ENCODE assay signal across 12 cellular contexts in genomic region chr9:126440938-126441337, GRCh38.
DNase-seq lines count a peak whose midpoint lies in the region; ATAC-seq and TF ChIP-seq lines count a peak whose summit lies in the region.
"Had no signal": no experiment of that assay in that cellular context is flagged by ENCODE, and none has a peak within 500 bp of the region (broad histone marks: within the 10 kb centered on the region; RNA-seq: fewer than 3 reads in every experiment).

No MANE protein-coding gene starts in this region.

- no peaks in the 10 kb centered on the region for H3K36me3 Mint-ChIP-seq in neural progenitor cell
- H3K36me3 Mint-ChIP-seq: CD4-positive, CD25-positive, alpha-beta regulatory T cell had no signal

- peak overlapping the region; percentile 82 for H3K27ac ChIP-seq in neural progenitor cell
- H3K27ac ChIP-seq in foreskin keratinocyte = no peak overlapping the region
- no peak overlapping the region for H3K27ac ChIP-seq in mammary epithelial cell (ENCODE audit: insufficient read depth, low read depth, low read length)
- H3K27ac ChIP-seq: adrenal gland had no signal

- peaks cover 39% of the 10 kb centered on the region for H3F3A ChIP-seq in neural progenitor cell (ENCODE audit: low read depth)

- H3K4me1 ChIP-seq in neural progenitor cell = peaks cover 59% of the 10 kb centered on the region
- no peaks in the 10 kb centered on the region for H3K4me1 ChIP-seq in foreskin keratinocyte
- peaks cover 9% of the 10 kb centered on the region for H3K4me1 ChIP-seq in mammary epithelial cell (ENCODE audit: insufficient read depth, low read length)

- intact Hi-C loops in mammary epithelial cell (cut with micrococcal nuclease) = no loop called here

- H3K27me3 ChIP-seq in neural progenitor cell = no peaks in the 10 kb centered on the region
- no peaks in the 10 kb centered on the region for H3K27me3 ChIP-seq in foreskin keratinocyte
- H3K27me3 ChIP-seq in mammary epithelial cell (ENCODE audit: insufficient read depth, low read length) = no peaks in the 10 kb centered on the region
- H3K27me3 ChIP-seq: adrenal gland had no signal

- H3K9ac ChIP-seq in neural progenitor cell (no peak overlapping the region), mammary epithelial cell (ENCODE audit: insufficient read depth, low read length) (no peak overlapping the region)

- dilution Hi-C loops in mammary epithelial cell (cut with HindIII; ENCODE audit: low sequenced_read_pairs) = no loop called here

- in situ Hi-C loops in mammary epithelial cell (cut with MboI; ENCODE audit: low sequenced_read_pairs in 2 of 2) = no loop called here

- peak overlapping the region; percentile 55 for H3K4me3 Mint-ChIP-seq in neural progenitor cell
- H3K4me3 Mint-ChIP-seq: CD4-positive, CD25-positive, alpha-beta regulatory T cell had no signal

- H3K36me3 ChIP-seq in neural progenitor cell (no peaks in the 10 kb centered on the region), mammary epithelial cell (ENCODE audit: insufficient read depth, low read length) (no peaks in the 10 kb centered on the region)
- H3K36me3 ChIP-seq: adrenal gland had no signal

- no peaks in the 10 kb centered on the region for H3K9me3 ChIP-seq in neural progenitor cell (ENCODE audit: low read depth)
- H3K9me3 ChIP-seq in mammary epithelial cell (replicated peaks; ENCODE audit: insufficient read depth, low read length) = no peaks in the 10 kb centered on the region
- H3K9me3 ChIP-seq: adrenal gland had no signal

- H3K79me2 ChIP-seq in neural progenitor cell (ENCODE audit: low read depth) (no peaks in the 10 kb centered on the region), mammary epithelial cell (ENCODE audit: insufficient read depth, low read length) (no peaks in the 10 kb centered on the region)

- no peak overlapping the region for H2AFZ ChIP-seq in neural progenitor cell (replicated peaks)
- H2AFZ ChIP-seq in mammary epithelial cell (ENCODE audit: low read depth, low read length) = no peak overlapping the region

- no TSS peak for BruUV-seq in mammary epithelial cell (replicated peaks; lab: Mats Ljungman, UMichigan)

- TF ChIP-seq CTCF in neural progenitor cell (IDR thresholded peaks at IDR 0.05) (no peak), foreskin keratinocyte (conservative IDR thresholded peaks at IDR 0.05) (no peak), mammary epithelial cell (conservative IDR thresholded peaks at IDR 0.05 in 1 of 2, IDR thresholded peaks at IDR 0.05 in 1 of 2; ENCODE audit: extremely low read depth in 1 of 2, insufficient read depth in 1 of 2, low read depth in 1 of 2, low read length in 2 of 2) (no peak)

- H4K20me1 ChIP-seq in neural progenitor cell (ENCODE audit: low read depth) (peaks cover 3% of the 10 kb centered on the region), mammary epithelial cell (ENCODE audit: insufficient read depth, low read length) (no peaks in the 10 kb centered on the region)

- ATAC-seq in esophagus mucosa = peak; percentile 62
- no peak for ATAC-seq in foreskin keratinocyte
- ATAC-seq in HG02642 (IDR thresholded peaks at IDR 0.05; ENCODE audit: poor library complexity, unreplicated experiment) = no peak

- H3K27ac Mint-ChIP-seq in neural progenitor cell = peak overlapping the region; percentile 96
- H3K27ac Mint-ChIP-seq: CD4-positive, CD25-positive, alpha-beta regulatory T cell had no signal

- H3K4me2 ChIP-seq in neural progenitor cell (peak overlapping the region; percentile 62), mammary epithelial cell (ENCODE audit: insufficient read depth, low read depth, low read length) (no peak overlapping the region)

- no peaks in the 10 kb centered on the region for H3K9me3 Mint-ChIP-seq in neural progenitor cell
- H3K9me3 Mint-ChIP-seq: CD4-positive, CD25-positive, alpha-beta regulatory T cell had no signal

- peak; percentile 25 for DNase-seq in EL
- DNase-seq in NCI-H1930 (lab: John Stamatoyannopoulos, UW) = peak; percentile 57 to 75
- peak; percentile 71 for DNase-seq in neural progenitor cell (ENCODE audit: low spot score)
- DNase-seq in mucosa of gallbladder (ENCODE audit: low spot score) = no peak
- no peak for DNase-seq in foreskin keratinocyte
- no peak for DNase-seq in mammary epithelial cell
- DNase-seq: CD4-positive, CD25-positive, alpha-beta regulatory T cell; KG1; NCI-H524 treated with DMSO at 0.1 percent for 48 hours had no signal

- CTCF ChIA-PET in mammary epithelial cell (lab: Charles Lee; ENCODE audit: low non-redundant PET) = no interaction called here

- 98% methylated on average over 11 of the region's 11 CpGs for WGBS in mammary epithelial cell (ENCODE audit: low coverage, missing lambda C conversion rate)

- no peaks in the 10 kb centered on the region for H3K27me3 Mint-ChIP-seq in neural progenitor cell (ENCODE audit: insufficient read depth, low read depth)
- H3K27me3 Mint-ChIP-seq: CD4-positive, CD25-positive, alpha-beta regulatory T cell had no signal

- H3K4me3 ChIP-seq in neural progenitor cell = no peak overlapping the region
- no peak overlapping the region for H3K4me3 ChIP-seq in mammary epithelial cell (replicated peaks in 1 of 3; ENCODE audit: insufficient read depth in 1 of 3, low read depth in 2 of 3, low read length in 3 of 3)
- H3K4me3 ChIP-seq: adrenal gland had no signal

- peaks cover 49% of the 10 kb centered on the region for H3K4me1 Mint-ChIP-seq in neural progenitor cell

Comparison
In these comparisons a context has a peak if more than half of its experiments do, and no peak if none do; other contexts are left out.
1. DNase-seq: peak in EL (single experiment), NCI-H1930 (2 of 2) and neural progenitor cell (single experiment); none in mucosa of gallbladder (single experiment), foreskin keratinocyte (0 of 2) and mammary epithelial cell (single experiment).